ENCODE assay signal across 8 cellular contexts in the genomic region with DNA sequence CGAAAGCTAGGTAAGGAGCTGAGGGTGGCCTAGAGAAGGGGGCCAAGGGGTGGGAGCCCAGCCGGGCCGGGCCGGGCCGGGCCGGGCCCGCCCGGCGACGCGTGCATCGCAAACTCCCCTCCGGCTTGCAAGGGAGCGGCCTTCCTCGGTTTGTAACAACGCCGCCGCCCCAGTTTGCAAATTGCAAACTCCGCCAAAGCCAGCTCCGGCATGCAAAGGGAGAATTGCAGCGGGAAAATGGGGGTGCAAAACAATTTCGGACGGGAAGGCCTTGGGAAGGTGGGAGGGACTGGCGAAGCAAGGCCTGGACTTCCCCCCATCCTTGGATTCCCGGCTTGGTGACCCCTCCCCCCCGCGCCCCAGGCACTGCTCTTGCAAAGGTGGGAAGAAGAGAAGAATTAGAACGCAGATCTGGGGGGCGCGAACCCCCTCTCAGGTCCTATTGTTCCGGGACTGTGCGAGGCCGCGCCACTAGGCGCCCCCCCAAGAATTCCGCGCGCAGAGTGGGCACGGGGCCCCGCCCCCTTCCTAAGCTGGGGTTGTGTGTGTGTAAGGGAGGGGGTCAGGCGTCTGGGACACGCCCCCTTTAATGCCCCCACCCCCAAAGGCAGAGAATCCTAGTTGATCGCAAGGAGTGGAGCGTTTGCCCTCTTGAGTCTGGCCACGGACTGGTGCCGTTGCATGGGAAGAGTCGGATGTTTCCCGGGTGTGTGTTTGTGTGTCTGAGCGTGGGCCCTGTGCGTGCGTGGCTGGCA. TPM values are rescaled to one million over a fixed set of nuclear protein-coding genes. Genes with fewer than 3 reads are reported as not detected.
DNase-seq lines count a peak whose midpoint lies in the region; ATAC-seq and TF ChIP-seq lines count a peak whose summit lies in the region.

No MANE protein-coding gene starts in this region.

- WGBS in aorta, 2 donors = 0% methylated on average over 48 to 51 of the region's 51 CpGs

- H3K4me3 Mint-ChIP-seq in neural progenitor cell = peak overlapping the region; percentile 90

- H3K9me3 ChIP-seq in neural progenitor cell (ENCODE audit: low read depth) (no peaks in the 10 kb centered on the region), aorta (ENCODE audit: control insufficient read depth, low read length) (no peaks in the 10 kb centered on the region)

- TF ChIP-seq CTCF in fibroblast of pulmonary artery (IDR thresholded peaks at IDR 0.05; ENCODE audit: low read length, missing control alignments) = no peak
- no peak for TF ChIP-seq CTCF in neural progenitor cell (IDR thresholded peaks at IDR 0.05)

- peaks cover 53% of the 10 kb centered on the region for H3K79me2 ChIP-seq in neural progenitor cell (ENCODE audit: low read depth)

- peaks cover 6% of the 10 kb centered on the region for H3K4me1 ChIP-seq in neural progenitor cell
- no peaks in the 10 kb centered on the region for H3K4me1 ChIP-seq in aorta (ENCODE audit: control insufficient read depth in 1 of 2, insufficient read depth in 2 of 2, low read length in 2 of 2)

- no peak overlapping the region for H3K27ac Mint-ChIP-seq in neural progenitor cell

- no peak for ATAC-seq in Right ventricle myocardium superior (ENCODE audit: poor library complexity)
- no peak for ATAC-seq in aorta (ENCODE audit: low FRiP score)
- no peak for ATAC-seq in HG02610 (IDR thresholded peaks at IDR 0.05; ENCODE audit: unreplicated experiment)

- no peak overlapping the region for H2AFZ ChIP-seq in neural progenitor cell (replicated peaks)

- H3K9ac ChIP-seq in neural progenitor cell = peak overlapping the region; percentile 68

- peaks cover 7% of the 10 kb centered on the region for H3K27me3 Mint-ChIP-seq in neural progenitor cell (ENCODE audit: insufficient read depth, low read depth)

- peaks cover 5% of the 10 kb centered on the region for H3K36me3 Mint-ChIP-seq in neural progenitor cell

- H3K4me3 ChIP-seq in fibroblast of pulmonary artery (replicated peaks; ENCODE audit: low read depth, low read length) (peak overlapping the region; percentile 84), neural progenitor cell (peak overlapping the region; percentile 87), aorta (ENCODE audit: low read length in 2 of 2) (peak overlapping the region; percentile 93 to 99)

- peaks cover 43% of the 10 kb centered on the region for H3F3A ChIP-seq in neural progenitor cell (ENCODE audit: low read depth)

- H3K27ac ChIP-seq in neural progenitor cell (peak overlapping the region; percentile 86), aorta (ENCODE audit: low read depth in 1 of 2, low read length in 2 of 2) (peak overlapping the region in 1 of 2 donors; percentile 56)

- no peaks in the 10 kb centered on the region for H3K27me3 ChIP-seq in neural progenitor cell
- no peaks in the 10 kb centered on the region for H3K27me3 ChIP-seq in aorta (ENCODE audit: control insufficient read depth in 1 of 2, insufficient read depth in 2 of 2, low read length in 1 of 2)

- peak overlapping the region; percentile 98 for H3K4me2 ChIP-seq in neural progenitor cell

- H3K36me3 ChIP-seq in neural progenitor cell (no peaks in the 10 kb centered on the region), aorta (ENCODE audit: control insufficient read depth in 1 of 2, insufficient read depth in 2 of 2, low read length in 1 of 2) (peaks cover 4 to 5% of the 10 kb centered on the region in 2 donors)

- DNase-seq in Right ventricle myocardium superior = peak; percentile 66
- no peak for DNase-seq in cardiac septum (ENCODE audit: low spot score)
- DNase-seq in NCI-H69 (lab: John Stamatoyannopoulos, UW) = peak; percentile 78
- peak; percentile 71 to 72 for DNase-seq in activated T-cell treated with anti-CD3 and anti-CD28 coated beads, Interleukin-2, amount 50 U/mL, for 48 hours
- peak; percentile 31 for DNase-seq in fibroblast of pulmonary artery (ENCODE audit: low read depth)
- DNase-seq in neural progenitor cell (ENCODE audit: low spot score) = peak; percentile 71
- peak in 1 of 2 donors; percentile 81 for DNase-seq in aorta

- peaks cover 19% of the 10 kb centered on the region for H3K4me1 Mint-ChIP-seq in neural progenitor cell

- no peaks in the 10 kb centered on the region for H3K9me3 Mint-ChIP-seq in neural progenitor cell

- intact Hi-C loops in Right ventricle myocardium superior (cut with DNase I) (loop anchor here (2.0 kb wide), 1 partner anchor 47 kb away; no protein-coding TSS in a partner anchor), cardiac septum (cut with DNase I) (loop anchor here (2.0 to 5.0 kb wide), 2 partner anchors 49 to 85 kb away; partner anchors contain the start of genes PRMT1 and RRAS), aorta (cut with DNase I) (loop anchor here (2.0 to 5.0 kb wide), 3 partner anchors 47 to 75 kb away; partner anchors contain the start of genes BCL2L12 (in 2 of the 2) and IRF3 (in 2 of the 2))

- peaks cover 44% of the 10 kb centered on the region for H4K20me1 ChIP-seq in neural progenitor cell (ENCODE audit: low read depth)

RNA-seq across cellular contexts. Expression of gene PRR12, which starts 0.9 kb away (rescaled TPM):
- total RNA-seq in Right ventricle myocardium superior = 12.6 TPM
- 15.9 TPM for total RNA-seq in cardiac septum
- total RNA-seq in neural progenitor cell (ENCODE audit: low replicate concordance) = 3.2 and 9.0 TPM in 2 replicates
- 10 to 100 TPM; 20.2 to 31.3 TPM for total RNA-seq in aorta
- 10 to 100 TPM in 1 of 2 donors, 1 to 10 TPM in 1; 2.6 to 10.1 TPM for polyA plus RNA-seq in aorta

RNA-seq across cellular contexts. Expression of gene PRRG2, which starts 10.8 kb away (rescaled TPM):
- total RNA-seq in Right ventricle myocardium superior (0.70 TPM), cardiac septum (0.40 TPM), neural progenitor cell (ENCODE audit: low replicate concordance) (0.09 and 0.68 TPM in 2 replicates), aorta (1 to 10 TPM in 1 of 2 donors, under 1 TPM in 1; 0.49 to 1.2 TPM)
- 1 to 10 TPM in 1 of 2 donors, not detected in 1; 4.1 TPM for polyA plus RNA-seq in aorta

RNA-seq across cellular contexts. Expression of gene NOSIP, which starts 11.6 kb away (rescaled TPM):
- total RNA-seq in Right ventricle myocardium superior (45.5 TPM), cardiac septum (34.5 TPM), neural progenitor cell (ENCODE audit: low replicate concordance) (26.2 and 68.3 TPM in 2 replicates), aorta (10 to 100 TPM; 38.8 to 40.5 TPM)
- polyA plus RNA-seq in aorta = 100 to 1,000 TPM in 1 of 2 donors, 10 to 100 TPM in 1; 52.5 to 135 TPM

RNA-seq across cellular contexts. Expression of gene RRAS, which starts 48.0 kb away (rescaled TPM):
- total RNA-seq in Right ventricle myocardium superior (105 TPM), cardiac septum (171 TPM), neural progenitor cell (ENCODE audit: low replicate concordance) (9.6 and 15.2 TPM in 2 replicates), aorta (100 to 1,000 TPM; 139 to 167 TPM)
- polyA plus RNA-seq in aorta = 100 to 1,000 TPM; 320 to 407 TPM

RNA-seq across cellular contexts. Expression of gene SCAF1, which starts 50.1 kb away (rescaled TPM):
- 42.0 TPM for total RNA-seq in Right ventricle myocardium superior
- total RNA-seq in cardiac septum = 53.1 TPM
- total RNA-seq in neural progenitor cell (ENCODE audit: low replicate concordance) = 8.7 and 27.5 TPM in 2 replicates
- 10 to 100 TPM; 53.0 to 54.5 TPM for total RNA-seq in aorta
- polyA plus RNA-seq in aorta = 10 to 100 TPM; 10.1 to 19.0 TPM
